In genomic region chr4:4338632-4339031, GRCh38 we compare ENCODE assay signal across 1 cellular context.
TF ChIP-seq lines count a peak whose summit lies in the region.

No MANE protein-coding gene starts in this region.

TF ChIP-seq in HepG2, 621 proteins besides CTCF, POLR2A, EP300 and RAD21:
- peak; percentile 79 for TF ChIP-seq ZNF768 (CRISPR knock-in tag; IDR thresholded peaks at IDR 0.05)
- no peak for TF ChIP-seq RFX1 (IDR thresholded peaks at IDR 0.05)
- TF ChIP-seq ZSCAN31 (CRISPR knock-in tag; IDR thresholded peaks at IDR 0.05; ENCODE audit: low read depth) = no peak
- TF ChIP-seq ZSCAN30 (CRISPR knock-in tag; IDR thresholded peaks at IDR 0.05) = no peak
